Comparison of ENCODE assay signal across 1 cellular context in the genomic region with DNA sequence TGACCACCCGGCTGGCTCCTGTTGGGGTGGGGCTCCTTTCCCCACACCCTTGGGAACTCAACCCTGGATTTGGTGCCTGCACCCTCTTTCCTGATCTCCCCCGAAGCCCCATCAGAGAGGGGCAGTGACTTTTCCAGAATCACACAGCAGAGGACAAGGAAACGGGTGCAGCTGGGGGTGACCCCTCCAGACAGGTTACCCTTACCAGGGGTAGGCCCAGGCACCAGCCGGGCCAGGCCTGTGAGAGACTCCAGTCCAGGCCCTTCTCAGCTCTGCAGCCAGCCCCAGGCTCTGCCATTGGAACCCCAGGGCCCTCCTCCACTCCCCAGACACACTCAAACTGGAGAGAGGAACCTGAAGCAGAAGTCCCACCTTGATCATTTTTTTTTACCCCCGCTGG.
TF ChIP-seq lines count a peak whose summit lies in the region.

No MANE protein-coding gene starts in this region.

TF ChIP-seq in HepG2, 621 proteins besides CTCF, POLR2A, EP300 and RAD21:
- TF ChIP-seq MED1 (CRISPR knock-in tag; IDR thresholded peaks at IDR 0.05) (no peak), ZNF768 (CRISPR knock-in tag; IDR thresholded peaks at IDR 0.05) (peak; percentile 92)
